In the genomic region with DNA sequence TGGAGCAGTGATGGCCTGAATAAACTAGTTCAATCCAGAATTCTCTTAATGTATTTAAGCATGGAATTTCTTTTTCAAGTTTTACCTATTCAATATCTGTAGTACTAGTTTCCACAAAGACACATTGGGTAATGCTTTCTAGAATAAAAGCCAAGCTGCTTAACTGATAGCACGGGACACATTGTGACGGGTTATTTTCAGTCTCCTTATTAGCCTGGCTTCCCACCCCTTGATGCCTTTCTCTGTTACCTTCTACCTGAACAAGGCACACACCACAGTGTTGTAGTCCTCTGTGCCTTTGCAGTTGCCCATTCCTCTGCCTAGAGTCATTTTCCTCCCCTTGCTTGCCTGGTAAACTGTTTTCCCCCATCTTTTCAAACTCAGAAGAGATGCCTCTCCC, we compare ENCODE assay signal across 1 cellular context.
TF ChIP-seq lines count a peak whose summit lies in the region.

No MANE protein-coding gene starts in this region.

TF ChIP-seq in H1, 55 proteins besides CTCF, POLR2A, EP300 and RAD21 (continued from another document):
- TF ChIP-seq GABPA (IDR thresholded peaks at IDR 0.05; ENCODE audit: borderline replicate concordance, insufficient read depth, low read length), result no peak
- no peak for TF ChIP-seq TBP (IDR thresholded peaks at IDR 0.05; ENCODE audit: low read depth, low read length)
- no peak for TF ChIP-seq ATF3 (IDR thresholded peaks at IDR 0.05; ENCODE audit: insufficient read depth, low read depth, low read length)
- TF ChIP-seq, protein P1, sequence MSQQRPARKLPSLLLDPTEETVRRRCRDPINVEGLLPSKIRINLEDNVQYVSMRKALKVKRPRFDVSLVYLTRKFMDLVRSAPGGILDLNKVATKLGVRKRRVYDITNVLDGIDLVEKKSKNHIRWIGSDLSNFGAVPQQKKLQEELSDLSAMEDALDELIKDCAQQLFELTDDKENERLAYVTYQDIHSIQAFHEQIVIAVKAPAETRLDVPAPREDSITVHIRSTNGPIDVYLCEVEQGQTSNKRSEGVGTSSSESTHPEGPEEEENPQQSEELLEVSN (IDR thresholded peaks at IDR 0.05), result no peak
- TF ChIP-seq KDM5A (IDR thresholded peaks at IDR 0.05; ENCODE audit: low read length), result no peak
